10 cellular contexts compared by ENCODE assay signal in the genomic region with DNA sequence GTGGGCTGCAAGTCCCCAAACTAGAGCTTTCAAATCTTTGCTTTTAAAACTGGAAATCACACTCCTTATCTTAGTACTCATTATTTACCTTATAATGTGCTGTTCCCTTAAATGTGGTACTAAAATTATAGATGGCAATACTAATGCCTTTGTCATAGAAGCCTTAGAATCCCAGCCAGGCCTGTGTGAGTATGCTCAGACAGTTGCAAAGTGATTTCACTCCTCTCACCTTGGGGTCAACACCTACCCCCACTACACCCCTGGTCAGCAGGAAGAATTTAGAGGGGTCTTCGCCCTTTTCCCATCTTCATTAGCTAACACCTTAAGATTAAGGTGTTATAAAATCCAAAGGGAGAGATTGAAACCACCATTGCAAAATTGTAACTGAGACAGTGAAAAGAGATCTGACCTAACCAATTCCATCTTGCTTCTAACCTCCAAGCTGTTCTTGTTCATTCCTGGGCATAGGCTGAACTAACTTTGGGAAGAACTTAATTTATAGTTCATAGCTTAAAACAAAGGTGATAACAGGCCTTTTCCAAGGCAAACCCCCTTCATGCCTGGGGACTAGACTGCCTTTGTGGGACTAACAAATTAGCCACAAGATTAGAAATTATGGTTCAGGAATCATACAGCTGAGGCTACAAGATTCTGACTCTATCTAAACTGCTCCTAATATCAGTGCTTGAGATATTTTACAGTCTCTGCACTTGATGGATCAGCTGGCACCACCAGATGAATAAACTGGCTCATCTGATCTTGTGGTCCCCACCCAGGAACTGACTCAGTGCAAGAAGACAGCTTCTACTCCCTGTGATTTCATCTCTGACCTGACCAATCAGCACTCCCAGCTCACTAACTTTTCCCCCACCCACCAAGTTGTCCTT. TPM values are rescaled to one million over a fixed set of nuclear protein-coding genes. Genes with fewer than 3 reads are reported as not detected.
DNase-seq lines count a peak whose midpoint lies in the region; ATAC-seq and TF ChIP-seq lines count a peak whose summit lies in the region.
"Had no signal": no experiment of that assay in that cellular context is flagged by ENCODE, and none has a peak within 500 bp of the region (broad histone marks: within the 10 kb centered on the region; RNA-seq: fewer than 3 reads in every experiment).

No MANE protein-coding gene starts in this region.

- H3K79me1 ChIP-seq in mesenchymal stem cell (replicated peaks; ENCODE audit: low read length, poor library complexity, severe bottlenecking): no peaks in the 10 kb centered on the region

- H3K4me3 ChIP-seq in mesenchymal stem cell (ENCODE audit: insufficient read depth in 1 of 2, low read depth in 1 of 2, low read length in 2 of 2) (peak overlapping the region in 1 of 2 experiments; percentile 17), OCI-LY7 (ENCODE audit: low read depth, low read length, poor library complexity, severe bottlenecking) (no peak overlapping the region)

- H3K36me3 ChIP-seq in mesenchymal stem cell (ENCODE audit: control insufficient read depth in 1 of 2, insufficient read depth in 2 of 2, low read depth in 1 of 2, low read length in 2 of 2) (no peaks in the 10 kb centered on the region), OCI-LY7 (ENCODE audit: insufficient read depth, low read length) (no peaks in the 10 kb centered on the region)

- H2BK15ac ChIP-seq in mesenchymal stem cell (ENCODE audit: low read depth, poor library complexity, severe bottlenecking): no peak overlapping the region

- WGBS in mesenchymal stem cell: no CpG with 5 or more reads among the region's 1 CpG

- POLR2A ChIA-PET in OCI-LY7 (lab: Charles Lee): interaction anchor here (0.7 kb wide), 2 partner anchors 66 to 317 kb away, joined by 4 to 11 read pairs; no protein-coding TSS in a partner anchor

- H2AFZ ChIP-seq in mesenchymal stem cell (ENCODE audit: low read depth, low read length) (no peak overlapping the region), OCI-LY7 (ENCODE audit: low read length) (no peak overlapping the region)

- no TSS peak for BruUV-seq in OCI-LY7 (replicated peaks; lab: Mats Ljungman, UMichigan)

- no peak overlapping the region for H4K8ac ChIP-seq in mesenchymal stem cell (ENCODE audit: low read length)

- TF ChIP-seq CTCF in OCI-LY7 (conservative IDR thresholded peaks at IDR 0.05; ENCODE audit: low read length): no peak

- H4K91ac ChIP-seq in mesenchymal stem cell (ENCODE audit: low read length): no peak overlapping the region

- no peaks in the 10 kb centered on the region for H3K36me3 Mint-ChIP-seq in activated naive CD8-positive, alpha-beta T cell treated with anti-CD3 and anti-CD28 coated beads for 36 hours

- no peaks in the 10 kb centered on the region for H3K79me2 ChIP-seq in OCI-LY7 (ENCODE audit: insufficient read depth, low read depth, low read length)

- H3K4me1 ChIP-seq in mesenchymal stem cell (ENCODE audit: control insufficient read depth, insufficient read depth, low read depth, low read length): no peaks in the 10 kb centered on the region
- H3K4me1 ChIP-seq in OCI-LY7 (ENCODE audit: insufficient read depth, low read length, poor library complexity, severe bottlenecking): no peaks in the 10 kb centered on the region

- H3K4me2 ChIP-seq in mesenchymal stem cell (ENCODE audit: low read length, poor library complexity, severe bottlenecking) (no peak overlapping the region), OCI-LY7 (ENCODE audit: low read length) (no peak overlapping the region)
- H3K4me2 ChIP-seq: KMS-11 had no signal

- H3K27me3 Mint-ChIP-seq in activated naive CD8-positive, alpha-beta T cell treated with anti-CD3 and anti-CD28 coated beads for 36 hours: no peaks in the 10 kb centered on the region

- no peak overlapping the region for H3K27ac ChIP-seq in mesenchymal stem cell (ENCODE audit: low read length, poor library complexity, severe bottlenecking)
- no peak overlapping the region for H3K27ac ChIP-seq in OCI-LY7 (ENCODE audit: low read depth, low read length, poor library complexity, severe bottlenecking)
- H3K27ac ChIP-seq: C4-2B, KMS-11 had no signal

- DNase-seq in Right ventricle myocardium inferior (ENCODE audit: missing footprints) (no peak), cardiac septum (ENCODE audit: low spot score) (no peak), mesenchymal stem cell (peak; percentile 76), NCI-H1694 treated with DMSO at 0.1 percent for 48 hours (lab: John Stamatoyannopoulos, UW) (no peak), NCI-H1436 treated with DMSO at 0.1 percent for 48 hours (lab: John Stamatoyannopoulos, UW) (no peak), OCI-LY7 (ENCODE audit: low spot score) (no peak)
- peak; percentile 43 for DNase-seq in activated naive CD8-positive, alpha-beta T cell treated with anti-CD3 and anti-CD28 coated beads for 36 hours

- H3K9me3 Mint-ChIP-seq in activated naive CD8-positive, alpha-beta T cell treated with anti-CD3 and anti-CD28 coated beads for 36 hours: no peaks in the 10 kb centered on the region

- no peaks in the 10 kb centered on the region for H4K20me1 ChIP-seq in OCI-LY7 (ENCODE audit: insufficient read depth, low read length)

- H3K14ac ChIP-seq in mesenchymal stem cell (ENCODE audit: low read length in 2 of 2): no peak overlapping the region

- no peak overlapping the region for H2AK5ac ChIP-seq in mesenchymal stem cell (ENCODE audit: low read length, severe bottlenecking)

- no peak overlapping the region for H3K4me3 Mint-ChIP-seq in activated naive CD8-positive, alpha-beta T cell treated with anti-CD3 and anti-CD28 coated beads for 36 hours

- peaks cover 27% of the 10 kb centered on the region for H3K4me1 Mint-ChIP-seq in activated naive CD8-positive, alpha-beta T cell treated with anti-CD3 and anti-CD28 coated beads for 36 hours

- H3K27ac Mint-ChIP-seq in activated naive CD8-positive, alpha-beta T cell treated with anti-CD3 and anti-CD28 coated beads for 36 hours: peak overlapping the region; percentile 52

- intact Hi-C loops in Right ventricle myocardium inferior (cut with DNase I) (no loop called here), cardiac septum (cut with DNase I) (no loop called here), OCI-LY7 (cut with micrococcal nuclease; ENCODE audit: unreplicated experiment) (no loop called here)

- no peak overlapping the region for H3K23ac ChIP-seq in mesenchymal stem cell (ENCODE audit: low read length in 2 of 2)

- CTCF ChIA-PET in OCI-LY7 (lab: Charles Lee; ENCODE audit: unreplicated experiment): no interaction called here

- H3K18ac ChIP-seq in mesenchymal stem cell (ENCODE audit: low read depth in 1 of 2, low read length in 2 of 2): peak overlapping the region in 1 of 2 experiments; percentile 54

- H3K9me3 ChIP-seq in mesenchymal stem cell (ENCODE audit: control insufficient read depth, low read length) (no peaks in the 10 kb centered on the region), OCI-LY7 (ENCODE audit: low read length) (no peaks in the 10 kb centered on the region)

- peak overlapping the region; percentile 34 for H2BK120ac ChIP-seq in mesenchymal stem cell (ENCODE audit: low read depth, low read length)

- no peak overlapping the region for H3K4ac ChIP-seq in mesenchymal stem cell (ENCODE audit: low read depth in 1 of 2, low read length in 2 of 2)

- ATAC-seq in Right ventricle myocardium inferior (peak; percentile 73), GM18909 (IDR thresholded peaks at IDR 0.05; ENCODE audit: poor library complexity, unreplicated experiment) (no peak)

- H2BK12ac ChIP-seq in mesenchymal stem cell (ENCODE audit: low read length in 2 of 2): peak overlapping the region in 1 of 2 experiments; percentile 28

- no peaks in the 10 kb centered on the region for H3K9me2 ChIP-seq in OCI-LY7 (ENCODE audit: insufficient read depth, low read length)

- peak overlapping the region; percentile 84 for H3K9ac ChIP-seq in mesenchymal stem cell (ENCODE audit: low read length)
- H3K9ac ChIP-seq: KMS-11 had no signal

- H3K27me3 ChIP-seq in mesenchymal stem cell (ENCODE audit: control insufficient read depth in 1 of 2, insufficient read depth in 1 of 2, low read length in 2 of 2): no peaks in the 10 kb centered on the region

- no peak overlapping the region for H2BK5ac ChIP-seq in mesenchymal stem cell (ENCODE audit: low read depth, low read length, poor library complexity, severe bottlenecking)

RNA-seq across cellular contexts. Expression of a gene that starts 10.4 kb away (rescaled TPM):
- total RNA-seq in Right ventricle myocardium inferior (44.8 TPM), cardiac septum (39.5 TPM), OCI-LY7 (2022) (43.0 and 44.0 TPM in 2 replicates)
- 100 to 1,000 TPM; 141 to 143 TPM for total RNA-seq in activated naive CD8-positive, alpha-beta T cell treated with anti-CD3 and anti-CD28 coated beads for 36 hours
- polyA plus RNA-seq in mesenchymal stem cell (2013, experiment 1 of 2): 92.8 TPM
- polyA plus RNA-seq in mesenchymal stem cell (2013, experiment 2 of 2): 88.9 TPM
- total RNA-seq in OCI-LY7 (2014; rRNA removed; shearing (Covaris generic)): 46.8 and 59.7 TPM in 2 replicates

RNA-seq across cellular contexts. Expression of a gene that starts 38.0 kb away (rescaled TPM):
- 10.7 TPM for total RNA-seq in Right ventricle myocardium inferior
- total RNA-seq in cardiac septum: 9.2 TPM
- total RNA-seq in activated naive CD8-positive, alpha-beta T cell treated with anti-CD3 and anti-CD28 coated beads for 36 hours: 1 to 10 TPM; 1.3 to 1.4 TPM
- 13.2 TPM for polyA plus RNA-seq in mesenchymal stem cell (2013, experiment 1 of 2)
- polyA plus RNA-seq in mesenchymal stem cell (2013, experiment 2 of 2): 12.1 TPM
- 0.67 and 1.1 TPM in 2 replicates for total RNA-seq in OCI-LY7 (2014; rRNA removed; shearing (Covaris generic))
- 0.53 and 0.67 TPM in 2 replicates for total RNA-seq in OCI-LY7 (2022)

Comparison
In these comparisons a context has a peak if more than half of its experiments do, and no peak if none do; other contexts are left out.
1. DNase-seq: peak in activated naive CD8-positive, alpha-beta T cell treated with anti-CD3 and anti-CD28 coated beads for 36 hours (single experiment) and mesenchymal stem cell (single experiment); none in Right ventricle myocardium inferior (single experiment), cardiac septum (single experiment), NCI-H1694 treated with DMSO at 0.1 percent for 48 hours (single experiment), NCI-H1436 treated with DMSO at 0.1 percent for 48 hours (single experiment) and OCI-LY7 (single experiment).